In the genomic region with DNA sequence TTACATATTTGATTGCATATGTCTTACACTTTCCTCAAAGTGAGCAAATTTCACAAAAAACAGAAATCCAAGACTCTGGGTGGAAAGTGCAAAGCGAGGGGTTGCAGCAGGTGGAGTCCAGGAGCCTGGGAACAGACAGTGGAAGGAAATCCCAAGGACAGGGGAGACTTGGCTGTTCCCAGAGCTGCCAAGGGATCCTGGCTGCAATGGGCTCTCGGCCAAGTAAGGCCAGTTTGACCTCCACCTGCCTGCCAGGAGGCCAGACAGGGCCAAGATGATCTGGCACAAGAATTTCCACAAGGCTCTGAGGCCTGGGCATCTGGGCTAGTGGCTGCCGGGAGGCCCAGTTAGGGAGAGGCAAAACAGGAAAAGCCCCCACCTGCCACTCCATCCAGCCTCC, we compare ENCODE assay signal across 16 cellular contexts. TPM values are rescaled to one million over a fixed set of nuclear protein-coding genes. Genes with fewer than 3 reads are reported as not detected.
DNase-seq lines count a peak whose midpoint lies in the region; ATAC-seq and TF ChIP-seq lines count a peak whose summit lies in the region.
"Had no signal": no experiment of that assay in that cellular context is flagged by ENCODE, and none has a peak within 500 bp of the region (broad histone marks: within the 10 kb centered on the region; RNA-seq: fewer than 3 reads in every experiment).

No MANE protein-coding gene starts in this region.

- TF ChIP-seq CTCF in Panc1 (IDR thresholded peaks at IDR 0.05) = no peak
- TF ChIP-seq CTCF in liver (IDR thresholded peaks at IDR 0.05; ENCODE audit: low read depth, low read length, missing input control) = no peak
- TF ChIP-seq CTCF in tibial nerve (IDR thresholded peaks at IDR 0.05) = no peak

- POLR2A ChIA-PET in Panc1 (lab: Charles Lee) = interaction anchor here (0.6 kb wide), 1 partner anchor 359 kb away, joined by 4 read pairs; no protein-coding TSS in a partner anchor

- ATAC-seq in Panc1 (peak; percentile 49; the same call in 1 of the 2 replicates), HG02642 (IDR thresholded peaks at IDR 0.05; ENCODE audit: poor library complexity, unreplicated experiment) (no peak)
- ATAC-seq: esophagus mucosa had no signal

- no peak overlapping the region for H3K9ac ChIP-seq in liver (ENCODE audit: low read depth in 1 of 2, low read length in 2 of 2)
- H3K9ac ChIP-seq: neural progenitor cell had no signal

- H3K27me3 ChIP-seq in Panc1 (ENCODE audit: control insufficient read depth, insufficient read depth, low read length) = no peaks in the 10 kb centered on the region
- no peaks in the 10 kb centered on the region for H3K27me3 ChIP-seq in liver (ENCODE audit: control insufficient read depth in 4 of 4, insufficient read depth in 4 of 4, low read length in 3 of 4)
- H3K27me3 ChIP-seq in tibial nerve = no peaks in the 10 kb centered on the region
- H3K27me3 ChIP-seq: ascending aorta, neural progenitor cell had no signal

- no peak for TF ChIP-seq POLR2A in tibial nerve (IDR thresholded peaks at IDR 0.05)

- H3K27ac ChIP-seq in Panc1 (ENCODE audit: low read length) (peak overlapping the region; percentile 53), liver (ENCODE audit: low read depth in 1 of 2, low read length in 2 of 2) (peak overlapping the region; percentile 51 to 66), tibial nerve (peak overlapping the region in 3 of 4 donors; percentile 3 to 78 (median 77))
- H3K27ac ChIP-seq: ascending aorta, neural progenitor cell had no signal

- in situ Hi-C loops in Panc1 (cut with HindIII; ENCODE audit: low pct_unique_long_range_greater_than_20kb, low sequenced_read_pairs) = no loop called here

- no TSS peak for BruUV-seq in Panc1 (replicated peaks; lab: Mats Ljungman, UMichigan)

- 45% methylated on average over 3 of the region's 3 CpGs for WGBS in liver
- 55 to 59% methylated on average over 3 of the region's 3 CpGs for WGBS in tibial nerve, 2 donors

- CTCF ChIA-PET in Panc1 (lab: Charles Lee) = interaction anchor here (0.6 kb wide), 1 partner anchor 15 kb away, joined by 7 read pairs; no protein-coding TSS in a partner anchor

- intact Hi-C loops in Panc1 (cut with micrococcal nuclease; ENCODE audit: unreplicated experiment) = no loop called here

- H3K4me1 ChIP-seq in Panc1 (ENCODE audit: control insufficient read depth, insufficient read depth, low read length) = peaks cover 44% of the 10 kb centered on the region
- peaks cover 16 to 63% (median 48%) of the 10 kb centered on the region in 4 donors for H3K4me1 ChIP-seq in liver (ENCODE audit: control insufficient read depth in 4 of 4, insufficient read depth in 4 of 4, low read length in 3 of 4)
- H3K4me1 ChIP-seq in tibial nerve = peaks cover 0 to 45% (median 17%) of the 10 kb centered on the region in 4 donors

- DNase-seq in Panc1 (ENCODE audit: low read depth, low spot score) (no peak), dermis blood vessel endothelial cell (peak; percentile 57), tibial nerve (ENCODE audit: low spot score in 2 of 2) (no peak), NCI-H2171 treated with DMSO at 0.1 percent for 48 hours (lab: John Stamatoyannopoulos, UW) (no peak)
- no peak for DNase-seq in activated CD4-positive, alpha-beta T cell treated with anti-CD3 and anti-CD28 coated beads, Interleukin-2, amount 50 U/mL, for 48 hours
- DNase-seq: activated CD8-positive, alpha-beta memory T cell treated with anti-CD3 and anti-CD28 coated beads, Interleukin-2, amount 50 U/mL, for 48 hours; activated naive CD4-positive, alpha-beta T cell; NCI-H2029; NCI-H524; OCI-M1; T1000 had no signal

- no peaks in the 10 kb centered on the region for H3K36me3 ChIP-seq in Panc1 (ENCODE audit: control insufficient read depth, insufficient read depth, low read length)
- no peaks in the 10 kb centered on the region for H3K36me3 ChIP-seq in liver (ENCODE audit: control insufficient read depth in 4 of 4, insufficient read depth in 3 of 4, low read depth in 1 of 4, low read length in 3 of 4)
- H3K36me3 ChIP-seq in tibial nerve = no peaks in the 10 kb centered on the region
- H3K36me3 ChIP-seq: ascending aorta, neural progenitor cell had no signal

- no peak for TF ChIP-seq RAD21 in liver (IDR thresholded peaks at IDR 0.05)

- H3K9me3 ChIP-seq in Panc1 (ENCODE audit: control insufficient read depth, insufficient read depth, low read depth, low read length) (no peaks in the 10 kb centered on the region), liver (ENCODE audit: control insufficient read depth in 4 of 4, low read length in 3 of 4) (no peaks in the 10 kb centered on the region), tibial nerve (no peaks in the 10 kb centered on the region)
- H3K9me3 ChIP-seq: ascending aorta had no signal

- no peak for TF ChIP-seq EP300 in tibial nerve (IDR thresholded peaks at IDR 0.05)

- H3K4me3 ChIP-seq in Panc1 (ENCODE audit: low read depth in 2 of 2, low read length in 2 of 2) = no peak overlapping the region
- no peak overlapping the region for H3K4me3 ChIP-seq in liver (ENCODE audit: low read depth in 1 of 3, low read length in 3 of 3)
- H3K4me3 ChIP-seq in tibial nerve = no peak overlapping the region
- H3K4me3 ChIP-seq: ascending aorta, neural progenitor cell had no signal

TF ChIP-seq in liver, 16 proteins besides CTCF, POLR2A, EP300 and RAD21:
- TF ChIP-seq HNF4G (IDR thresholded peaks at IDR 0.05) (no peak), ATF3 (IDR thresholded peaks at IDR 0.05) (no peak), HNF4A (conservative IDR thresholded peaks at IDR 0.05) (no peak), RXRA (IDR thresholded peaks at IDR 0.05) (peak; percentile 41 to 49), FOXA1 (IDR thresholded peaks at IDR 0.05) (no peak), MAX (IDR thresholded peaks at IDR 0.05) (no peak), YY1 (IDR thresholded peaks at IDR 0.05) (no peak), NR2F2 (IDR thresholded peaks at IDR 0.05) (peak; percentile 34), ZBTB33 (IDR thresholded peaks at IDR 0.05) (no peak), JUND (IDR thresholded peaks at IDR 0.05) (no peak)
- TF ChIP-seq, protein P1, sequence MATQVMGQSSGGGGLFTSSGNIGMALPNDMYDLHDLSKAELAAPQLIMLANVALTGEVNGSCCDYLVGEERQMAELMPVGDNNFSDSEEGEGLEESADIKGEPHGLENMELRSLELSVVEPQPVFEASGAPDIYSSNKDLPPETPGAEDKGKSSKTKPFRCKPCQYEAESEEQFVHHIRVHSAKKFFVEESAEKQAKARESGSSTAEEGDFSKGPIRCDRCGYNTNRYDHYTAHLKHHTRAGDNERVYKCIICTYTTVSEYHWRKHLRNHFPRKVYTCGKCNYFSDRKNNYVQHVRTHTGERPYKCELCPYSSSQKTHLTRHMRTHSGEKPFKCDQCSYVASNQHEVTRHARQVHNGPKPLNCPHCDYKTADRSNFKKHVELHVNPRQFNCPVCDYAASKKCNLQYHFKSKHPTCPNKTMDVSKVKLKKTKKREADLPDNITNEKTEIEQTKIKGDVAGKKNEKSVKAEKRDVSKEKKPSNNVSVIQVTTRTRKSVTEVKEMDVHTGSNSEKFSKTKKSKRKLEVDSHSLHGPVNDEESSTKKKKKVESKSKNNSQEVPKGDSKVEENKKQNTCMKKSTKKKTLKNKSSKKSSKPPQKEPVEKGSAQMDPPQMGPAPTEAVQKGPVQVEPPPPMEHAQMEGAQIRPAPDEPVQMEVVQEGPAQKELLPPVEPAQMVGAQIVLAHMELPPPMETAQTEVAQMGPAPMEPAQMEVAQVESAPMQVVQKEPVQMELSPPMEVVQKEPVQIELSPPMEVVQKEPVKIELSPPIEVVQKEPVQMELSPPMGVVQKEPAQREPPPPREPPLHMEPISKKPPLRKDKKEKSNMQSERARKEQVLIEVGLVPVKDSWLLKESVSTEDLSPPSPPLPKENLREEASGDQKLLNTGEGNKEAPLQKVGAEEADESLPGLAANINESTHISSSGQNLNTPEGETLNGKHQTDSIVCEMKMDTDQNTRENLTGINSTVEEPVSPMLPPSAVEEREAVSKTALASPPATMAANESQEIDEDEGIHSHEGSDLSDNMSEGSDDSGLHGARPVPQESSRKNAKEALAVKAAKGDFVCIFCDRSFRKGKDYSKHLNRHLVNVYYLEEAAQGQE (IDR thresholded peaks at IDR 0.05) = no peak

RNA-seq across cellular contexts. Expression of gene SCARB1, which starts 16.6 kb away (rescaled TPM):
- total RNA-seq in Panc1 (2021; ENCODE audit: unreplicated experiment) (359 TPM), dermis blood vessel endothelial cell (42.5 and 44.1 TPM in 2 replicates), liver (100 to 1,000 TPM in 1 of 2 donors, 10 to 100 TPM in 1; 85.3 to 169 TPM), tibial nerve (10 to 100 TPM; 15.3 to 55.3 (median 29.7) TPM)
- 1,007 TPM for polyA plus RNA-seq in Panc1 (2012; ENCODE audit: insufficient read length)
- polyA plus RNA-seq in liver = 100 to 1,000 TPM; 112 to 289 TPM
